In the genomic region with DNA sequence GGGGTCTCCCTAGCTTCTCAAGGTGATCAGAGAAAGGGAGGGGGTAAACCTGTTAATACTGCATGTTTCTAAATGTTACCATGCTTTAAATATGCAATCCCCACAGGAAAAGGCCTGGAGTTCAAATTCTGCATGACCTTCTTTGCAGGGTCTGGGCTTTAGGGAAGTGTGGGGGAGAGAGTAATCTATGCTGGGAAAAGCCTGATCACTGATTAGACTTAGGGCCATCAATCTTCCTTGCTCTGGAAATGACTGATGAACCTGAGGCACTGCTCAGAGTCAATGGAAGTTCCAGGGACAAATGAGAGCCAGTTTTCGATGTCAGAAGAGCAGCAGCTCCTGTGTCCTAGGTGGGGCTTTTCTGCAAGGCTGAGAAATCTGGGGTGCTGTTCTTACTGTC, we compare ENCODE assay signal across 23 cellular contexts. TPM values are rescaled to one million over a fixed set of nuclear protein-coding genes. Genes with fewer than 3 reads are reported as not detected.
"Had no signal": no experiment of that assay in that cellular context is flagged by ENCODE, and none has a peak within 500 bp of the region (broad histone marks: within the 10 kb centered on the region; RNA-seq: fewer than 3 reads in every experiment).

No MANE protein-coding gene starts in this region.

- H3K4me3 ChIP-seq: MG63, SJSA1, SK-N-MC had no signal

- H3K4me1 ChIP-seq: SJSA1 had no signal

- DNase-seq: Karpas-422, KG1, MG63, NCI-H1092, NCI-H1105 treated with DMSO at 0.1 percent for 48 hours, NCI-H1417 treated with DMSO at 0.1 percent for 48 hours, NCI-H146, NCI-H1694 treated with DMSO at 0.1 percent for 48 hours, NCI-H1930, NCI-H2081, NCI-H2107, NCI-H2227 treated with DMSO at 0.1 percent for 48 hours, NCI-H524, NCI-H526 treated with DMSO at 0.1 percent for 48 hours, NCI-H748 treated with DMSO at 0.1 percent for 48 hours, Right ventricle myocardium superior, RPMI8226, SIG-M5, SW 1271 had no signal

- H3K27ac ChIP-seq: SJSA1, SK-N-MC had no signal

- H3K9me3 ChIP-seq: MG63, SJSA1 had no signal

- H3K36me3 ChIP-seq: MG63, SJSA1 had no signal

RNA-seq across cellular contexts. Expression of a gene that starts 3.2 kb away (rescaled TPM):
- total RNA-seq: HT-29, NCI-H460, Right ventricle myocardium superior, SJSA1 had no signal

RNA-seq across cellular contexts. Expression of a gene that starts 10.2 kb away (rescaled TPM):
- total RNA-seq: HT-29, NCI-H460, Right ventricle myocardium superior, SJSA1 had no signal

RNA-seq across cellular contexts. Expression of a gene that starts 20.9 kb away (rescaled TPM):
- total RNA-seq: NCI-H460, Right ventricle myocardium superior, SJSA1 had no signal

RNA-seq across cellular contexts. Expression of a gene that starts 33.7 kb away (rescaled TPM):
- total RNA-seq: HT-29, NCI-H460, Right ventricle myocardium superior, SJSA1 had no signal

RNA-seq across cellular contexts. Expression of a gene that starts 50.3 kb away (rescaled TPM):
- total RNA-seq: NCI-H460, Right ventricle myocardium superior, SJSA1 had no signal
